12 cellular contexts compared by ENCODE assay signal in genomic region chr22:25281675-25282345, GRCh38.
DNase-seq lines count a peak whose midpoint lies in the region; ATAC-seq, FAIRE-seq and TF ChIP-seq lines count a peak whose summit lies in the region.
"Had no signal": no experiment of that assay in that cellular context is flagged by ENCODE, and none has a peak within 500 bp of the region (broad histone marks: within the 10 kb centered on the region; RNA-seq: fewer than 3 reads in every experiment).

No MANE protein-coding gene starts in this region.

- H3K27me3 Mint-ChIP-seq in activated CD8-positive, alpha-beta memory T cell treated with anti-CD3 and anti-CD28 coated beads, Interleukin-2, amount 10 ng/mL, durations not matched to agents 7 days and 5 days, result peaks cover 64% of the 10 kb centered on the region
- H3K27me3 Mint-ChIP-seq in activated naive CD8-positive, alpha-beta T cell treated with anti-CD3 and anti-CD28 coated beads for 36 hours, result peaks cover 73% of the 10 kb centered on the region

- peak; percentile 98 for FAIRE-seq in urothelium cell line (lab: Jason Lieb, UNC)

- no peaks in the 10 kb centered on the region for H3K9me3 Mint-ChIP-seq in activated CD8-positive, alpha-beta memory T cell treated with anti-CD3 and anti-CD28 coated beads, Interleukin-2, amount 10 ng/mL, durations not matched to agents 7 days and 5 days (ENCODE audit: low read depth)
- H3K9me3 Mint-ChIP-seq in activated naive CD8-positive, alpha-beta T cell treated with anti-CD3 and anti-CD28 coated beads for 36 hours, result no peaks in the 10 kb centered on the region

- no peak for ATAC-seq in activated CD8-positive, alpha-beta memory T cell treated with anti-CD3 and anti-CD28 coated beads, Interleukin-2, amount 10 ng/mL, durations not matched to agents 7 days and 5 days
- ATAC-seq in foreskin keratinocyte, result no peak

- DNase-seq in activated CD8-positive, alpha-beta memory T cell treated with anti-CD3 and anti-CD28 coated beads, Interleukin-2, amount 10 ng/mL, durations not matched to agents 7 days and 5 days, result no peak
- no peak for DNase-seq in activated CD8-positive, alpha-beta memory T cell treated with anti-CD3 and anti-CD28 coated beads, Interleukin-2, amount 50 U/mL, for 4 hours
- no peak for DNase-seq in activated naive CD8-positive, alpha-beta T cell treated with anti-CD3 and anti-CD28 coated beads for 36 hours
- DNase-seq in iPS-NIHi7 (ENCODE audit: extremely low spot score) (peak; percentile 22), urothelium cell line (ENCODE audit: low spot score) (no peak), HuH-7 (ENCODE audit: low spot score) (no peak), foreskin keratinocyte (no peak), inferior parietal cortex (ENCODE audit: extremely low spot score) (no peak)
- DNase-seq: activated CD4-positive, CD25-positive, alpha-beta regulatory T cell treated with anti-CD3 and anti-CD28 coated beads, Interleukin-2, amount 50 U/mL, for 72 hours; NCI-H1105 treated with DMSO at 0.1 percent for 48 hours; tibial artery had no signal

- H3K4me1 Mint-ChIP-seq in activated CD8-positive, alpha-beta memory T cell treated with anti-CD3 and anti-CD28 coated beads, Interleukin-2, amount 10 ng/mL, durations not matched to agents 7 days and 5 days, result peaks cover 8% of the 10 kb centered on the region
- H3K4me1 Mint-ChIP-seq in activated naive CD8-positive, alpha-beta T cell treated with anti-CD3 and anti-CD28 coated beads for 36 hours, result peaks cover 10% of the 10 kb centered on the region

- no peaks in the 10 kb centered on the region for H3K36me3 Mint-ChIP-seq in activated CD8-positive, alpha-beta memory T cell treated with anti-CD3 and anti-CD28 coated beads, Interleukin-2, amount 10 ng/mL, durations not matched to agents 7 days and 5 days
- no peaks in the 10 kb centered on the region for H3K36me3 Mint-ChIP-seq in activated naive CD8-positive, alpha-beta T cell treated with anti-CD3 and anti-CD28 coated beads for 36 hours

- CTCF ChIA-PET in activated CD8-positive, alpha-beta memory T cell treated with anti-CD3 and anti-CD28 coated beads, Interleukin-2, amount 10 ng/mL, durations not matched to agents 7 days and 5 days (lab: Charles Lee), result no interaction called here

- no peak for TF ChIP-seq CTCF in foreskin keratinocyte (conservative IDR thresholded peaks at IDR 0.05)

- peaks cover 55% of the 10 kb centered on the region for H3K27me3 ChIP-seq in foreskin keratinocyte

- H3K4me1 ChIP-seq in foreskin keratinocyte, result no peaks in the 10 kb centered on the region
- H3K4me1 ChIP-seq: HAP-1 had no signal

- peak overlapping the region; percentile 8 for H3K27ac Mint-ChIP-seq in activated CD8-positive, alpha-beta memory T cell treated with anti-CD3 and anti-CD28 coated beads, Interleukin-2, amount 10 ng/mL, durations not matched to agents 7 days and 5 days
- H3K27ac Mint-ChIP-seq in activated naive CD8-positive, alpha-beta T cell treated with anti-CD3 and anti-CD28 coated beads for 36 hours, result no peak overlapping the region

- no peak overlapping the region for H3K27ac ChIP-seq in foreskin keratinocyte
- H3K27ac ChIP-seq: tibial artery had no signal

- no peak overlapping the region for H3K4me3 Mint-ChIP-seq in activated CD8-positive, alpha-beta memory T cell treated with anti-CD3 and anti-CD28 coated beads, Interleukin-2, amount 10 ng/mL, durations not matched to agents 7 days and 5 days
- peak overlapping the region; percentile 26 for H3K4me3 Mint-ChIP-seq in activated naive CD8-positive, alpha-beta T cell treated with anti-CD3 and anti-CD28 coated beads for 36 hours
